ENCODE assay signal across 23 cellular contexts in the genomic region with DNA sequence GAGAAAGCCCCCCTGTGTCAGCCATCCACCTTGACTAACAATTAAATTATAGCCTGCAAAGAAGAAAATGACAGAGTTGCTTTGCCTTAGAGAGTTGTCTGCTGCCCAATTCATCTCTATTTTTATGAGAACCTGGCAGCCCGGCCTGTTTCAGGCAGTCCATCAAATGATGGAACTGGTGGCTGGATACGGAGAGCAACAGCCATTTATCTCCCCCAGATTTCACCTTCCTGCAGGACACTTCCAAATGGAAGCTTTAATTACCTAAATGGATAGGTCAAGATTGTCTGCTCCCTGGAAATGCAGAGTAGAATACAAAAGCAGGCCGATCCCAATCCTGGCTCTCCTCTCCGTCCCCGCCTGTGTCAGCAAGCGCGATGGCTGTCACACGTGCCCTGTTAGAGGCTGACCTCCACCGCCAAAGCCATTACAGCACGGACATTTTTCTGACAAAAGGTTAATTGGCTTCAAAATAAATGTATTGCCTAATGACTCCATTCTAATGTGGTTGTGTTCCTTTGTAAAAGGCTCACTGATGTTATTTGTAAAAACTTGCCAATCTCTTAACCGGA.
"Had no signal": no experiment of that assay in that cellular context is flagged by ENCODE, and none has a peak within 500 bp of the region (broad histone marks: within the 10 kb centered on the region; RNA-seq: fewer than 3 reads in every experiment).

No MANE protein-coding gene starts in this region.

- DNase-seq: activated CD4-positive, alpha-beta memory T cell treated with anti-CD3 and anti-CD28 coated beads for 36 hours; activated CD4-positive, alpha-beta T cell treated with anti-CD3 and anti-CD28 coated beads, Interleukin-2, amount 10 ng/mL, durations not matched to agents 24 days and 14 days; activated CD4-positive, CD25-positive, alpha-beta regulatory T cell treated with anti-CD3 and anti-CD28 coated beads, Interleukin-2, amount 50 U/mL, for 72 hours; activated CD8-positive, alpha-beta memory T cell treated with anti-CD3 and anti-CD28 coated beads, Interleukin-2, amount 50 U/mL, for 4 hours; activated gamma-delta T cell; activated naive CD4-positive, alpha-beta T cell treated with anti-CD3 and anti-CD28 coated beads, Interleukin-2, amount 10 ng/mL, durations not matched to agents 7 days and 5 days; activated naive CD8-positive, alpha-beta T cell treated with anti-CD3 and anti-CD28 coated beads, Interleukin-2, amount 10 ng/mL, durations not matched to agents 7 days and 5 days; activated T-cell treated with anti-CD3 and anti-CD28 coated beads, Interleukin-2, amount 50 U/mL, for 1 hour; cerebellar nuclear complex; colonic mucosa; effector memory CD4-positive, alpha-beta T cell; left ventricle myocardium superior; naive B cell; posterior cingulate gyrus; stimulated activated CD4-positive, alpha-beta T cell treated with anti-CD3 and anti-CD28 coated beads, Interleukin-12 subunit alpha, Interleukin-12 subunit beta, amount 100 ng/mL, for 4 hours; stimulated activated CD4-positive, alpha-beta T cell treated with anti-CD3 and anti-CD28 coated beads, Interleukin-4, amount 100 ng/mL, for 1 hour; stimulated activated naive CD8-positive, alpha-beta T cell treated with anti-CD3 and anti-CD28 coated beads, Interleukin-15, Interleukin-2, amounts not matched to agents 100 U/mL and 50 U/mL, for 24 hours; T1000; testis; trophoblast cell; uterus; WERI-Rb-1 had no signal

- ATAC-seq: left ventricle myocardium superior; sciatic nerve; stimulated activated naive CD8-positive, alpha-beta T cell treated with anti-CD3 and anti-CD28 coated beads, Interleukin-15, Interleukin-2, amounts not matched to agents 100 U/mL and 50 U/mL, for 24 hours had no signal
